2 cellular contexts compared by ENCODE assay signal in the genomic region with DNA sequence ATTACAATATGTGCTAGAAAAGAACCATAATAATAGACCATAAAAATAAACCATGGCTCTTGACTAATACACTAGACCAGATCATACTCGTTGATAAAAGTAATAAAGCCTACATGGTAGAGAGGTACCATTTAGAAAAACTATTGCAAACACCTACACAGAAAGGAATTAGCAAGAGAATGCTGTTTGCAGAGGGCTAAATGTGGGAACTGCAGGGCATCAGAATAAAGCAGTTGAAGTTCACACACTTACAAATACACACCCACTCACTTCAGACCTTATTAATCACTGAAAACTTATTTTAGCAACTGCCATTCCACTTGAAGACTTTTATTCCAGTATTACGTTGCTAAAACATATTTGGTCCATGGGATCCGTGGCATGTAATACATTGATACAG.
TF ChIP-seq lines count a peak whose summit lies in the region.

No MANE protein-coding gene starts in this region.

TF ChIP-seq in SK-N-SH, 30 proteins besides CTCF, POLR2A, EP300 and RAD21:
- TF ChIP-seq SIN3A (IDR thresholded peaks at IDR 0.05; ENCODE audit: borderline replicate concordance, low read depth, low read length) (no peak), GABPA (IDR thresholded peaks at IDR 0.05; ENCODE audit: low read depth) (no peak), NRF1 (IDR thresholded peaks at IDR 0.05; ENCODE audit: low read depth, low read length) (no peak), RCOR1 (IDR thresholded peaks at IDR 0.05; ENCODE audit: low read length) (no peak), GATA2 (CRISPR knock-in tag; IDR thresholded peaks at IDR 0.05) (no peak), RFX5 (IDR thresholded peaks at IDR 0.05; ENCODE audit: low read length) (no peak), RXRA (IDR thresholded peaks at IDR 0.05; ENCODE audit: borderline replicate concordance, low read depth) (no peak), SMC3 (IDR thresholded peaks at IDR 0.05; ENCODE audit: low read depth, low read length) (no peak), MEF2A (IDR thresholded peaks at IDR 0.05; ENCODE audit: borderline replicate concordance, low read depth) (no peak), TAF1 (IDR thresholded peaks at IDR 0.05; ENCODE audit: borderline replicate concordance, low read depth, low read length) (no peak), TCF12 (IDR thresholded peaks at IDR 0.05) (no peak), FOXM1 (IDR thresholded peaks at IDR 0.05; ENCODE audit: low read depth) (no peak), ELF1 (IDR thresholded peaks at IDR 0.05) (no peak), MXI1 (IDR thresholded peaks at IDR 0.05; ENCODE audit: low read depth, low read length) (no peak), JUND (IDR thresholded peaks at IDR 0.05) (no peak), YY1 (IDR thresholded peaks at IDR 0.05; ENCODE audit: low read depth) (no peak)
- TF ChIP-seq, protein P1, sequence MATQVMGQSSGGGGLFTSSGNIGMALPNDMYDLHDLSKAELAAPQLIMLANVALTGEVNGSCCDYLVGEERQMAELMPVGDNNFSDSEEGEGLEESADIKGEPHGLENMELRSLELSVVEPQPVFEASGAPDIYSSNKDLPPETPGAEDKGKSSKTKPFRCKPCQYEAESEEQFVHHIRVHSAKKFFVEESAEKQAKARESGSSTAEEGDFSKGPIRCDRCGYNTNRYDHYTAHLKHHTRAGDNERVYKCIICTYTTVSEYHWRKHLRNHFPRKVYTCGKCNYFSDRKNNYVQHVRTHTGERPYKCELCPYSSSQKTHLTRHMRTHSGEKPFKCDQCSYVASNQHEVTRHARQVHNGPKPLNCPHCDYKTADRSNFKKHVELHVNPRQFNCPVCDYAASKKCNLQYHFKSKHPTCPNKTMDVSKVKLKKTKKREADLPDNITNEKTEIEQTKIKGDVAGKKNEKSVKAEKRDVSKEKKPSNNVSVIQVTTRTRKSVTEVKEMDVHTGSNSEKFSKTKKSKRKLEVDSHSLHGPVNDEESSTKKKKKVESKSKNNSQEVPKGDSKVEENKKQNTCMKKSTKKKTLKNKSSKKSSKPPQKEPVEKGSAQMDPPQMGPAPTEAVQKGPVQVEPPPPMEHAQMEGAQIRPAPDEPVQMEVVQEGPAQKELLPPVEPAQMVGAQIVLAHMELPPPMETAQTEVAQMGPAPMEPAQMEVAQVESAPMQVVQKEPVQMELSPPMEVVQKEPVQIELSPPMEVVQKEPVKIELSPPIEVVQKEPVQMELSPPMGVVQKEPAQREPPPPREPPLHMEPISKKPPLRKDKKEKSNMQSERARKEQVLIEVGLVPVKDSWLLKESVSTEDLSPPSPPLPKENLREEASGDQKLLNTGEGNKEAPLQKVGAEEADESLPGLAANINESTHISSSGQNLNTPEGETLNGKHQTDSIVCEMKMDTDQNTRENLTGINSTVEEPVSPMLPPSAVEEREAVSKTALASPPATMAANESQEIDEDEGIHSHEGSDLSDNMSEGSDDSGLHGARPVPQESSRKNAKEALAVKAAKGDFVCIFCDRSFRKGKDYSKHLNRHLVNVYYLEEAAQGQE (IDR thresholded peaks at IDR 0.05; ENCODE audit: low read depth, low read length): no peak
- TF ChIP-seq, protein P2, sequence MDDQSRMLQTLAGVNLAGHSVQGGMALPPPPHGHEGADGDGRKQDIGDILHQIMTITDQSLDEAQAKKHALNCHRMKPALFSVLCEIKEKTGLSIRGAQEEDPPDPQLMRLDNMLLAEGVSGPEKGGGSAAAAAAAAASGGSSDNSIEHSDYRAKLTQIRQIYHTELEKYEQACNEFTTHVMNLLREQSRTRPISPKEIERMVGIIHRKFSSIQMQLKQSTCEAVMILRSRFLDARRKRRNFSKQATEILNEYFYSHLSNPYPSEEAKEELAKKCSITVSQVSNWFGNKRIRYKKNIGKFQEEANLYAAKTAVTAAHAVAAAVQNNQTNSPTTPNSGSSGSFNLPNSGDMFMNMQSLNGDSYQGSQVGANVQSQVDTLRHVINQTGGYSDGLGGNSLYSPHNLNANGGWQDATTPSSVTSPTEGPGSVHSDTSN (IDR thresholded peaks at IDR 0.05): no peak
- TF ChIP-seq, protein P3, sequence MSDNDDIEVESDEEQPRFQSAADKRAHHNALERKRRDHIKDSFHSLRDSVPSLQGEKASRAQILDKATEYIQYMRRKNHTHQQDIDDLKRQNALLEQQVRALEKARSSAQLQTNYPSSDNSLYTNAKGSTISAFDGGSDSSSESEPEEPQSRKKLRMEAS (IDR thresholded peaks at IDR 0.05; ENCODE audit: low read depth): no peak
- TF ChIP-seq, protein P4, sequence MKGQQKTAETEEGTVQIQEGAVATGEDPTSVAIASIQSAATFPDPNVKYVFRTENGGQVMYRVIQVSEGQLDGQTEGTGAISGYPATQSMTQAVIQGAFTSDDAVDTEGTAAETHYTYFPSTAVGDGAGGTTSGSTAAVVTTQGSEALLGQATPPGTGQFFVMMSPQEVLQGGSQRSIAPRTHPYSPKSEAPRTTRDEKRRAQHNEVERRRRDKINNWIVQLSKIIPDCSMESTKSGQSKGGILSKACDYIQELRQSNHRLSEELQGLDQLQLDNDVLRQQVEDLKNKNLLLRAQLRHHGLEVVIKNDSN (IDR thresholded peaks at IDR 0.05; ENCODE audit: borderline replicate concordance, low read depth): no peak

TF ChIP-seq in H1, 55 proteins besides CTCF, POLR2A, EP300 and RAD21:
- TF ChIP-seq BRCA1 (IDR thresholded peaks at IDR 0.05; ENCODE audit: low read depth, low read length) (no peak), PHF8 (conservative IDR thresholded peaks at IDR 0.05; ENCODE audit: low read depth, low read length) (no peak), RBBP5 (IDR thresholded peaks at IDR 0.05; ENCODE audit: borderline replicate concordance, low read depth, low read length) (no peak), GABPA (IDR thresholded peaks at IDR 0.05; ENCODE audit: borderline replicate concordance, insufficient read depth, low read length) (no peak), KDM5A (IDR thresholded peaks at IDR 0.05; ENCODE audit: low read length) (no peak), TEAD4 (IDR thresholded peaks at IDR 0.05; ENCODE audit: low read depth, low read length) (no peak), RFX5 (IDR thresholded peaks at IDR 0.05; ENCODE audit: borderline replicate concordance, low read depth, low read length) (no peak), CBX5 (IDR thresholded peaks at IDR 0.05; ENCODE audit: low read depth, low read length) (no peak), SRF (IDR thresholded peaks at IDR 0.05; ENCODE audit: low read depth, low read length) (no peak), SIRT6 (IDR thresholded peaks at IDR 0.05; ENCODE audit: low read length) (no peak), CHD2 (IDR thresholded peaks at IDR 0.05; ENCODE audit: low read length) (no peak), TBP (IDR thresholded peaks at IDR 0.05; ENCODE audit: low read depth, low read length) (no peak)
- TF ChIP-seq, protein P5, sequence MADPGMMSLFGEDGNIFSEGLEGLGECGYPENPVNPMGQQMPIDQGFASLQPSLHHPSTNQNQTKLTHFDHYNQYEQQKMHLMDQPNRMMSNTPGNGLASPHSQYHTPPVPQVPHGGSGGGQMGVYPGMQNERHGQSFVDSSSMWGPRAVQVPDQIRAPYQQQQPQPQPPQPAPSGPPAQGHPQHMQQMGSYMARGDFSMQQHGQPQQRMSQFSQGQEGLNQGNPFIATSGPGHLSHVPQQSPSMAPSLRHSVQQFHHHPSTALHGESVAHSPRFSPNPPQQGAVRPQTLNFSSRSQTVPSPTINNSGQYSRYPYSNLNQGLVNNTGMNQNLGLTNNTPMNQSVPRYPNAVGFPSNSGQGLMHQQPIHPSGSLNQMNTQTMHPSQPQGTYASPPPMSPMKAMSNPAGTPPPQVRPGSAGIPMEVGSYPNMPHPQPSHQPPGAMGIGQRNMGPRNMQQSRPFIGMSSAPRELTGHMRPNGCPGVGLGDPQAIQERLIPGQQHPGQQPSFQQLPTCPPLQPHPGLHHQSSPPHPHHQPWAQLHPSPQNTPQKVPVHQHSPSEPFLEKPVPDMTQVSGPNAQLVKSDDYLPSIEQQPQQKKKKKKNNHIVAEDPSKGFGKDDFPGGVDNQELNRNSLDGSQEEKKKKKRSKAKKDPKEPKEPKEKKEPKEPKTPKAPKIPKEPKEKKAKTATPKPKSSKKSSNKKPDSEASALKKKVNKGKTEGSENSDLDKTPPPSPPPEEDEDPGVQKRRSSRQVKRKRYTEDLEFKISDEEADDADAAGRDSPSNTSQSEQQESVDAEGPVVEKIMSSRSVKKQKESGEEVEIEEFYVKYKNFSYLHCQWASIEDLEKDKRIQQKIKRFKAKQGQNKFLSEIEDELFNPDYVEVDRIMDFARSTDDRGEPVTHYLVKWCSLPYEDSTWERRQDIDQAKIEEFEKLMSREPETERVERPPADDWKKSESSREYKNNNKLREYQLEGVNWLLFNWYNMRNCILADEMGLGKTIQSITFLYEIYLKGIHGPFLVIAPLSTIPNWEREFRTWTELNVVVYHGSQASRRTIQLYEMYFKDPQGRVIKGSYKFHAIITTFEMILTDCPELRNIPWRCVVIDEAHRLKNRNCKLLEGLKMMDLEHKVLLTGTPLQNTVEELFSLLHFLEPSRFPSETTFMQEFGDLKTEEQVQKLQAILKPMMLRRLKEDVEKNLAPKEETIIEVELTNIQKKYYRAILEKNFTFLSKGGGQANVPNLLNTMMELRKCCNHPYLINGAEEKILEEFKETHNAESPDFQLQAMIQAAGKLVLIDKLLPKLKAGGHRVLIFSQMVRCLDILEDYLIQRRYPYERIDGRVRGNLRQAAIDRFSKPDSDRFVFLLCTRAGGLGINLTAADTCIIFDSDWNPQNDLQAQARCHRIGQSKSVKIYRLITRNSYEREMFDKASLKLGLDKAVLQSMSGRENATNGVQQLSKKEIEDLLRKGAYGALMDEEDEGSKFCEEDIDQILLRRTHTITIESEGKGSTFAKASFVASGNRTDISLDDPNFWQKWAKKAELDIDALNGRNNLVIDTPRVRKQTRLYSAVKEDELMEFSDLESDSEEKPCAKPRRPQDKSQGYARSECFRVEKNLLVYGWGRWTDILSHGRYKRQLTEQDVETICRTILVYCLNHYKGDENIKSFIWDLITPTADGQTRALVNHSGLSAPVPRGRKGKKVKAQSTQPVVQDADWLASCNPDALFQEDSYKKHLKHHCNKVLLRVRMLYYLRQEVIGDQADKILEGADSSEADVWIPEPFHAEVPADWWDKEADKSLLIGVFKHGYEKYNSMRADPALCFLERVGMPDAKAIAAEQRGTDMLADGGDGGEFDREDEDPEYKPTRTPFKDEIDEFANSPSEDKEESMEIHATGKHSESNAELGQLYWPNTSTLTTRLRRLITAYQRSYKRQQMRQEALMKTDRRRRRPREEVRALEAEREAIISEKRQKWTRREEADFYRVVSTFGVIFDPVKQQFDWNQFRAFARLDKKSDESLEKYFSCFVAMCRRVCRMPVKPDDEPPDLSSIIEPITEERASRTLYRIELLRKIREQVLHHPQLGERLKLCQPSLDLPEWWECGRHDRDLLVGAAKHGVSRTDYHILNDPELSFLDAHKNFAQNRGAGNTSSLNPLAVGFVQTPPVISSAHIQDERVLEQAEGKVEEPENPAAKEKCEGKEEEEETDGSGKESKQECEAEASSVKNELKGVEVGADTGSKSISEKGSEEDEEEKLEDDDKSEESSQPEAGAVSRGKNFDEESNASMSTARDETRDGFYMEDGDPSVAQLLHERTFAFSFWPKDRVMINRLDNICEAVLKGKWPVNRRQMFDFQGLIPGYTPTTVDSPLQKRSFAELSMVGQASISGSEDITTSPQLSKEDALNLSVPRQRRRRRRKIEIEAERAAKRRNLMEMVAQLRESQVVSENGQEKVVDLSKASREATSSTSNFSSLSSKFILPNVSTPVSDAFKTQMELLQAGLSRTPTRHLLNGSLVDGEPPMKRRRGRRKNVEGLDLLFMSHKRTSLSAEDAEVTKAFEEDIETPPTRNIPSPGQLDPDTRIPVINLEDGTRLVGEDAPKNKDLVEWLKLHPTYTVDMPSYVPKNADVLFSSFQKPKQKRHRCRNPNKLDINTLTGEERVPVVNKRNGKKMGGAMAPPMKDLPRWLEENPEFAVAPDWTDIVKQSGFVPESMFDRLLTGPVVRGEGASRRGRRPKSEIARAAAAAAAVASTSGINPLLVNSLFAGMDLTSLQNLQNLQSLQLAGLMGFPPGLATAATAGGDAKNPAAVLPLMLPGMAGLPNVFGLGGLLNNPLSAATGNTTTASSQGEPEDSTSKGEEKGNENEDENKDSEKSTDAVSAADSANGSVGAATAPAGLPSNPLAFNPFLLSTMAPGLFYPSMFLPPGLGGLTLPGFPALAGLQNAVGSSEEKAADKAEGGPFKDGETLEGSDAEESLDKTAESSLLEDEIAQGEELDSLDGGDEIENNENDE (IDR thresholded peaks at IDR 0.05; ENCODE audit: insufficient replicate concordance, low read length): no peak
- TF ChIP-seq, protein P3 (IDR thresholded peaks at IDR 0.05): no peak
